ENCODE assay signal across 13 cellular contexts in the genomic region with DNA sequence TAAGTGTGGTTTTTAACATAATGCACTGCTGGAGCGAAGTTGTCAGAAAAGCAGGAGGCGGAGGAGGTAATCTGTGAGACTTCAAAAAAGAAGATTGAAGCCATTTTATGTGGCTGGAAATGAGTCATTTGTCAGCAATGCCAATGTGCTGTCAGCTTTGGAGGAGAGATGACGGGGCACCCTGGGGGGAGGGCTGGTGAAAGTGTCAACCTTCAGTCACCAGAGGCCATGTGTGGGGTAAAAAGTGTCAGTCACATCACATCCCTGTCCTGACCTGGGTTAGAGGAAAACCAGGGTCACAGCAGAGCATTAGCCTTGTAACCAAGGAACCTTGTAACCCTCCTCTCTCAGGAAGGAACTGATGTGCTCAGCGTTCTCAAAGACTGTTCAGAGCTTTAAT. TPM values are rescaled to one million over a fixed set of nuclear protein-coding genes. Genes with fewer than 3 reads are reported as not detected.
DNase-seq lines count a peak whose midpoint lies in the region; TF ChIP-seq lines count a peak whose summit lies in the region.
"Had no signal": no experiment of that assay in that cellular context is flagged by ENCODE, and none has a peak within 500 bp of the region (broad histone marks: within the 10 kb centered on the region; RNA-seq: fewer than 3 reads in every experiment).

No MANE protein-coding gene starts in this region.

- peaks cover 27% of the 10 kb centered on the region for H3K27me3 Mint-ChIP-seq in type B pancreatic cell
- H3K27me3 Mint-ChIP-seq in mesothelial cell of epicardium (ENCODE audit: low read depth), result peaks cover 8% of the 10 kb centered on the region

- H3K27ac Mint-ChIP-seq in type B pancreatic cell, result no peak overlapping the region
- H3K27ac Mint-ChIP-seq in mesothelial cell of epicardium, result no peak overlapping the region

- H3K9me3 Mint-ChIP-seq in type B pancreatic cell, result no peaks in the 10 kb centered on the region
- H3K9me3 Mint-ChIP-seq in mesothelial cell of epicardium, result no peaks in the 10 kb centered on the region

- DNase-seq in COLO829 (ENCODE audit: low spot score) (peak; percentile 44), HT1080 (ENCODE audit: low read depth) (peak; percentile 86), caudate nucleus (lab: John Stamatoyannopoulos, UW) (peak in 46 of 61 donors; percentile 9 to 91 (median 56)), myocyte (ENCODE audit: low read depth) (peak; percentile 13), type B pancreatic cell (ENCODE audit: extremely low spot score, unreplicated experiment) (no peak), mesothelial cell of epicardium (ENCODE audit: low spot score in 2 of 2, unreplicated experiment in 2 of 2) (no peak), NK-92 (lab: John Stamatoyannopoulos, UW; ENCODE audit: unreplicated experiment) (no peak), NCI-H446 treated with DMSO at 0.1 percent for 48 hours (lab: John Stamatoyannopoulos, UW) (no peak)
- DNase-seq: amniotic stem cell, Calu3, erythroblast, upper lobe of left lung had no signal

- H3K27ac ChIP-seq in caudate nucleus (ENCODE audit: low read depth, low read length), result peak overlapping the region; percentile 73
- H3K27ac ChIP-seq: upper lobe of left lung had no signal

- no peak overlapping the region for H3K4me3 Mint-ChIP-seq in type B pancreatic cell
- no peak overlapping the region for H3K4me3 Mint-ChIP-seq in mesothelial cell of epicardium

- no peaks in the 10 kb centered on the region for H3K36me3 Mint-ChIP-seq in type B pancreatic cell
- H3K36me3 Mint-ChIP-seq in mesothelial cell of epicardium, result no peaks in the 10 kb centered on the region

- H3K4me1 Mint-ChIP-seq in type B pancreatic cell (ENCODE audit: unreplicated experiment) (peaks cover 13% of the 10 kb centered on the region), mesothelial cell of epicardium (no peaks in the 10 kb centered on the region)

- TF ChIP-seq CTCF in type B pancreatic cell (conservative IDR thresholded peaks at IDR 0.05), result no peak
- TF ChIP-seq CTCF in mesothelial cell of epicardium (IDR thresholded peaks at IDR 0.05; ENCODE audit: unreplicated experiment), result no peak

RNA-seq across cellular contexts. Expression of a gene that starts 59.1 kb away (rescaled TPM):
- total RNA-seq in HT1080 (2014; rRNA removed; shearing (Covaris generic)), result 15.5 and 16.4 TPM in 2 replicates
- polyA plus RNA-seq in HT1080 (2015; cell fraction: cytosol; rRNA removed), result 11.7 and 12.9 TPM in 2 replicates
- polyA plus RNA-seq in HT1080 (2015; cell fraction: nucleus; rRNA removed), result 13.9 and 15.7 TPM in 2 replicates
- total RNA-seq in myocyte (7.9 and 11.9 TPM in 2 replicates), type B pancreatic cell (ENCODE audit: low replicate concordance) (2.7 and 2.9 TPM in 2 replicates), mesothelial cell of epicardium (0.66 to 1.7 TPM (median 0.78 TPM) in 3 replicates)
- 6.0 TPM for polyA plus RNA-seq in myocyte (2012)
- total RNA-seq: activated CD8-positive, alpha-beta memory T cell treated with anti-CD3 and anti-CD28 coated beads for 36 hours had no signal

Comparison
In these comparisons a context has a peak if more than half of its experiments do, and no peak if none do; other contexts are left out.
1. DNase-seq: peak in COLO829 (single experiment), HT1080 (single experiment), caudate nucleus (46 of 61) and myocyte (single experiment); none in type B pancreatic cell (single experiment), mesothelial cell of epicardium (0 of 2), NK-92 (single experiment) and NCI-H446 treated with DMSO at 0.1 percent for 48 hours (single experiment).